ENCODE assay signal across 17 cellular contexts in the genomic region with DNA sequence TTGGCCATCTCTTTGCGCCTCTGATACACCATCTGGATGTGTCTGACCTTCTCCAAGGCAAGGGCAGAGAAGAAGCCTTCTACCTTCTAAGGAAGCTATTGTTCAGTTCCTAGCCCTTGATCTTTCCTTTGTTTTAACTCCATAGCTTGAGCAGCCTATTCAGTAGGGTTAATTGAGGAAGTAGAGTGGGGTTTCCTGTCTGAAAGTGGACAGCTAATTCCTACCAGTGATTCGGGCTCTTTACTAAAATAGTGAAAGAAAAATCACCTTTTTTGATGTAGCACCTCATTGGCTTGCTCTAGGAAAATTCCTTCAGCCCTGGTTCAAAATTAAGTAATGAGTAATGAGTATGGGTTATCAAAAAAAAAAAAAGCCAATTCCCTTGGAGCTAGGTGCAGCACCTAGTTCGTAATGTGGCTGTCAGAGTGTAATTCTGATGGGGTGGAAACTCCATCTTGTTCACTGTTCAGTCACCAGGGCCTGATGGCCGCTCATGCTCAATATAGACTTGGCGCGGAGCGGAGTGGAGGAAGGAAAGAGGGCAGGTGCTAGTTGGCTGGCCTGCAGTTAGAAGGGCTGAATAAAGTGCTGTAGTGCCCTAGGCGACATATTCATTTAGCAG. TPM values are rescaled to one million over a fixed set of nuclear protein-coding genes. Genes with fewer than 3 reads are reported as not detected.
DNase-seq lines count a peak whose midpoint lies in the region; ATAC-seq and TF ChIP-seq lines count a peak whose summit lies in the region.
"Had no signal": no experiment of that assay in that cellular context is flagged by ENCODE, and none has a peak within 500 bp of the region (broad histone marks: within the 10 kb centered on the region; RNA-seq: fewer than 3 reads in every experiment).

No MANE protein-coding gene starts in this region.

- H3K36me3 ChIP-seq in upper lobe of right lung: no peaks in the 10 kb centered on the region

- POLR2A ChIA-PET in GM10248 (lab: Yijun Ruan, JAX): interaction anchor here (1.2 kb wide), 1 partner anchor 131 kb away, joined by 3 read pairs; no protein-coding TSS in a partner anchor

- H3K4me1 ChIP-seq in upper lobe of right lung: peaks cover 30% of the 10 kb centered on the region

- CTCF ChIA-PET in GM10248 (lab: Yijun Ruan, JAX): interaction anchor here (0.7 to 1.8 kb wide), 17 partner anchors 10 to 161 kb away, joined by 3 to 10 read pairs (median 4); no protein-coding TSS in a partner anchor

- H3K27ac ChIP-seq in upper lobe of right lung: no peak overlapping the region
- H3K27ac ChIP-seq: heart left ventricle had no signal

- peak overlapping the region; percentile 50 for H3K27ac Mint-ChIP-seq in activated T-helper 17 cell treated with anti-CD3 and anti-CD28 coated beads, Interleukin-2, amount 50 U/mL, for 72 hours
- peak overlapping the region; percentile 35 to 64 for H3K27ac Mint-ChIP-seq in stimulated activated naive CD8-positive, alpha-beta T cell treated with anti-CD3 and anti-CD28 coated beads, Interleukin-15, amount 100 ng/mL, for 72 hours

- H3K9me3 Mint-ChIP-seq in activated T-helper 17 cell treated with anti-CD3 and anti-CD28 coated beads, Interleukin-2, amount 50 U/mL, for 72 hours: no peaks in the 10 kb centered on the region
- no peaks in the 10 kb centered on the region for H3K9me3 Mint-ChIP-seq in stimulated activated naive CD8-positive, alpha-beta T cell treated with anti-CD3 and anti-CD28 coated beads, Interleukin-15, amount 100 ng/mL, for 72 hours
- H3K9me3 Mint-ChIP-seq: CD14-positive monocyte; naive thymus-derived CD8-positive, alpha-beta T cell had no signal

- H3K27me3 ChIP-seq in upper lobe of right lung: no peaks in the 10 kb centered on the region
- H3K27me3 ChIP-seq: heart left ventricle had no signal

- peaks cover 70% of the 10 kb centered on the region for H3K4me1 Mint-ChIP-seq in activated T-helper 17 cell treated with anti-CD3 and anti-CD28 coated beads, Interleukin-2, amount 50 U/mL, for 72 hours
- H3K4me1 Mint-ChIP-seq in stimulated activated naive CD8-positive, alpha-beta T cell treated with anti-CD3 and anti-CD28 coated beads, Interleukin-15, amount 100 ng/mL, for 72 hours: peaks cover 97% of the 10 kb centered on the region

- no peak overlapping the region for H3K4me3 ChIP-seq in upper lobe of right lung
- H3K4me3 ChIP-seq: heart left ventricle had no signal

- peak overlapping the region; percentile 46 for H3K4me3 Mint-ChIP-seq in activated T-helper 17 cell treated with anti-CD3 and anti-CD28 coated beads, Interleukin-2, amount 50 U/mL, for 72 hours
- H3K4me3 Mint-ChIP-seq in stimulated activated naive CD8-positive, alpha-beta T cell treated with anti-CD3 and anti-CD28 coated beads, Interleukin-15, amount 100 ng/mL, for 72 hours: peak overlapping the region; percentile 58 to 61
- H3K4me3 Mint-ChIP-seq: CD14-positive monocyte had no signal

- intact Hi-C loops in upper lobe of right lung (cut with DNase I): no loop called here

- no peaks in the 10 kb centered on the region for H3K27me3 Mint-ChIP-seq in activated T-helper 17 cell treated with anti-CD3 and anti-CD28 coated beads, Interleukin-2, amount 50 U/mL, for 72 hours
- H3K27me3 Mint-ChIP-seq in stimulated activated naive CD8-positive, alpha-beta T cell treated with anti-CD3 and anti-CD28 coated beads, Interleukin-15, amount 100 ng/mL, for 72 hours: no peaks in the 10 kb centered on the region
- H3K27me3 Mint-ChIP-seq: naive thymus-derived CD8-positive, alpha-beta T cell had no signal

- ATAC-seq in activated T-helper 17 cell treated with anti-CD3 and anti-CD28 coated beads, Interleukin-2, amount 50 U/mL, for 72 hours (replicated peaks): peak; percentile 62
- peak; percentile 49 for ATAC-seq in stimulated activated naive CD8-positive, alpha-beta T cell treated with anti-CD3 and anti-CD28 coated beads, Interleukin-15, amount 100 ng/mL, for 72 hours
- ATAC-seq in upper lobe of right lung (no peak), GM21526 (IDR thresholded peaks at IDR 0.05; ENCODE audit: low FRiP score, unreplicated experiment) (no peak)
- ATAC-seq: heart left ventricle; left colon; naive thymus-derived CD8-positive, alpha-beta T cell had no signal

- DNase-seq in stimulated activated CD4-positive, alpha-beta T cell treated with anti-CD3 and anti-CD28 coated beads, Interleukin-4, amount 100 ng/mL, for 24 hours: peak; percentile 35
- no peak for DNase-seq in stimulated activated CD4-positive, alpha-beta T cell treated with anti-CD3 and anti-CD28 coated beads, Interleukin-4, amount 100 ng/mL, for 4 hours
- peak; percentile 46 for DNase-seq in MV-4-11 (lab: John Stamatoyannopoulos, UW)
- no peak for DNase-seq in stimulated activated naive CD8-positive, alpha-beta T cell treated with anti-CD3 and anti-CD28 coated beads, Interleukin-15, amount 100 ng/mL, for 72 hours
- DNase-seq in GM10248 (ENCODE audit: extremely low spot score): no peak
- no peak for DNase-seq in upper lobe of right lung
- DNase-seq: activated CD4-positive, alpha-beta T cell treated with anti-CD3 and anti-CD28 coated beads, Interleukin-2, amount 50 U/mL, for 1 hour; heart left ventricle; left colon; naive thymus-derived CD8-positive, alpha-beta T cell; NCI-H2029; NCI-H774; retina; SK-N-SH had no signal

- H3K36me3 Mint-ChIP-seq in activated T-helper 17 cell treated with anti-CD3 and anti-CD28 coated beads, Interleukin-2, amount 50 U/mL, for 72 hours (ENCODE audit: low read depth): peaks cover 31% of the 10 kb centered on the region

- H3K9me3 ChIP-seq in upper lobe of right lung: no peaks in the 10 kb centered on the region
- H3K9me3 ChIP-seq: heart left ventricle, SK-N-SH had no signal

- TF ChIP-seq CTCF in GM10248 (IDR thresholded peaks at IDR 0.05; ENCODE audit: control extremely low read depth, extremely low read depth, low read depth, missing control alignments) (no peak), upper lobe of right lung (IDR thresholded peaks at IDR 0.05) (no peak)

RNA-seq across cellular contexts. Expression of a gene that starts 2.9 kb away (rescaled TPM):
- 10 to 100 TPM; 53.0 to 53.1 TPM for total RNA-seq in activated T-helper 17 cell treated with anti-CD3 and anti-CD28 coated beads, Interleukin-2, amount 50 U/mL, for 72 hours
- 54.4 TPM for total RNA-seq in upper lobe of right lung

Comparison
In these comparisons a context has a peak if more than half of its experiments do, and no peak if none do; other contexts are left out.
1. DNase-seq: peak in stimulated activated CD4-positive, alpha-beta T cell treated with anti-CD3 and anti-CD28 coated beads, Interleukin-4, amount 100 ng/mL, for 24 hours (single experiment) and MV-4-11 (single experiment); none in stimulated activated CD4-positive, alpha-beta T cell treated with anti-CD3 and anti-CD28 coated beads, Interleukin-4, amount 100 ng/mL, for 4 hours (0 of 2), stimulated activated naive CD8-positive, alpha-beta T cell treated with anti-CD3 and anti-CD28 coated beads, Interleukin-15, amount 100 ng/mL, for 72 hours (0 of 2), GM10248 (single experiment) and upper lobe of right lung (single experiment).
2. ATAC-seq: peak in activated T-helper 17 cell treated with anti-CD3 and anti-CD28 coated beads, Interleukin-2, amount 50 U/mL, for 72 hours (single experiment) and stimulated activated naive CD8-positive, alpha-beta T cell treated with anti-CD3 and anti-CD28 coated beads, Interleukin-15, amount 100 ng/mL, for 72 hours (single experiment); none in upper lobe of right lung (single experiment) and GM21526 (single experiment).